10 cellular contexts compared by ENCODE assay signal in genomic region chr11:108160970-108161566, GRCh38. TPM values are rescaled to one million over a fixed set of nuclear protein-coding genes. Genes with fewer than 3 reads are reported as not detected.
DNase-seq lines count a peak whose midpoint lies in the region; ATAC-seq, FAIRE-seq and TF ChIP-seq lines count a peak whose summit lies in the region.
"Had no signal": no experiment of that assay in that cellular context is flagged by ENCODE, and none has a peak within 500 bp of the region (broad histone marks: within the 10 kb centered on the region; RNA-seq: fewer than 3 reads in every experiment).

No MANE protein-coding gene starts in this region.

- 90 to 93% methylated on average over 5 of the region's 5 CpGs for WGBS in GM23248 (ENCODE audit: low coverage in 1 of 2, low lambda C conversion rate in 2 of 2, missing lambda C conversion rate in 2 of 2), 2 experiments
- 87 to 96% (median 93%) methylated on average over 5 of the region's 5 CpGs for WGBS in small intestine, 3 donors

- H4K20me1 ChIP-seq in GM23248 (ENCODE audit: insufficient read depth): no peaks in the 10 kb centered on the region

- no peaks in the 10 kb centered on the region for H3K9me2 ChIP-seq in GM23248 (ENCODE audit: insufficient read depth)

- H3K4me1 ChIP-seq in colonic mucosa: no peaks in the 10 kb centered on the region
- no peaks in the 10 kb centered on the region for H3K4me1 ChIP-seq in GM23248 (ENCODE audit: insufficient read depth)
- no peaks in the 10 kb centered on the region for H3K4me1 ChIP-seq in small intestine (ENCODE audit: control insufficient read depth in 2 of 2, insufficient read depth in 1 of 2, low read depth in 1 of 2, low read length in 1 of 2)

- FAIRE-seq in small intestine (lab: Jason Lieb, UNC): no peak
- FAIRE-seq: colon had no signal

- H3F3A ChIP-seq in GM23248 (ENCODE audit: insufficient read depth): no peaks in the 10 kb centered on the region

- no peaks in the 10 kb centered on the region for H3K9me3 Mint-ChIP-seq in central memory CD8-positive, alpha-beta T cell

- H3K9ac ChIP-seq in colonic mucosa (ENCODE audit: low read depth in 2 of 2, low read length in 2 of 2) (no peak overlapping the region), GM23248 (no peak overlapping the region)

- no peaks in the 10 kb centered on the region for H3K4me1 Mint-ChIP-seq in central memory CD8-positive, alpha-beta T cell

- H3K36me3 Mint-ChIP-seq in central memory CD8-positive, alpha-beta T cell (ENCODE audit: insufficient read depth): peaks cover 24% of the 10 kb centered on the region

- H3K27me3 ChIP-seq in colonic mucosa (no peaks in the 10 kb centered on the region), GM23248 (replicated peaks; ENCODE audit: insufficient read depth) (no peaks in the 10 kb centered on the region), small intestine (ENCODE audit: control insufficient read depth in 2 of 2, insufficient read depth in 2 of 2, low read length in 2 of 2) (no peaks in the 10 kb centered on the region)

- intact Hi-C loops in colonic mucosa (cut with DNase I): no loop called here

- no peaks in the 10 kb centered on the region for H3K79me2 ChIP-seq in GM23248 (ENCODE audit: insufficient read depth)

- H3K27me3 Mint-ChIP-seq in central memory CD8-positive, alpha-beta T cell: no peaks in the 10 kb centered on the region

- no peak for TF ChIP-seq CTCF in colonic mucosa (IDR thresholded peaks at IDR 0.05)

- DNase-seq in central memory CD8-positive, alpha-beta T cell (ENCODE audit: low spot score in 2 of 2): no peak
- DNase-seq in colonic mucosa (no peak), GM23248 (no peak), small intestine (no peak), GF-D8 (lab: John Stamatoyannopoulos, UW) (no peak)
- DNase-seq: SHP77 treated with DMSO at 0.1 percent for 48 hours had no signal

- ATAC-seq in GM18520 (IDR thresholded peaks at IDR 0.05; ENCODE audit: unreplicated experiment) (peak; percentile 82), GM21619 (IDR thresholded peaks at IDR 0.05; ENCODE audit: unreplicated experiment) (peak; percentile 100), HG03521 (IDR thresholded peaks at IDR 0.05; ENCODE audit: unreplicated experiment) (peak; percentile 98)
- no peak for ATAC-seq in central memory CD8-positive, alpha-beta T cell (replicated peaks; ENCODE audit: extremely low read depth, poor library complexity, severe bottlenecking)

- in situ Hi-C loops in GM23248 (cut with MboI): no loop called here

- H3K4me2 ChIP-seq in GM23248 (ENCODE audit: unreplicated experiment): no peak overlapping the region

- peak overlapping the region; percentile 27 for H3K27ac Mint-ChIP-seq in central memory CD8-positive, alpha-beta T cell (ENCODE audit: low read depth)

- H3K27ac ChIP-seq in colonic mucosa (no peak overlapping the region), GM23248 (no peak overlapping the region), small intestine (ENCODE audit: low read depth in 1 of 2, low read length in 1 of 2) (no peak overlapping the region)

- H3K9me3 ChIP-seq in colonic mucosa (no peaks in the 10 kb centered on the region), GM23248 (ENCODE audit: low read depth) (no peaks in the 10 kb centered on the region), small intestine (ENCODE audit: control insufficient read depth, low read depth) (no peaks in the 10 kb centered on the region)

- no peak overlapping the region for H2AFZ ChIP-seq in GM23248

- H3K36me3 ChIP-seq in colonic mucosa (peaks cover 7% of the 10 kb centered on the region), GM23248 (ENCODE audit: low read depth) (peaks cover 40% of the 10 kb centered on the region), small intestine (ENCODE audit: control insufficient read depth in 2 of 2, insufficient read depth in 2 of 2, low read length in 2 of 2) (peaks cover 20 to 23% of the 10 kb centered on the region in 2 donors)

- H3K4me3 ChIP-seq in colonic mucosa (no peak overlapping the region), GM23248 (no peak overlapping the region), small intestine (ENCODE audit: low read depth in 1 of 2, low read length in 2 of 2) (no peak overlapping the region)

- no peak overlapping the region for H3K4me3 Mint-ChIP-seq in central memory CD8-positive, alpha-beta T cell

RNA-seq across cellular contexts. Expression of gene ACAT1, which starts 39.7 kb away (rescaled TPM):
- 100 to 1,000 TPM in 1 of 2 donors, 10 to 100 TPM in 1; 51.5 to 130 TPM for total RNA-seq in colonic mucosa
- 85.6 and 108 TPM in 2 replicates for total RNA-seq in GM23248 (2014; rRNA removed; shearing (Covaris generic))
- polyA plus RNA-seq in GM23248 (2016; fragmentation: Nextera tagmentation; extraction: Ambion mirVana): 53.0 and 56.5 TPM in 2 replicates
- polyA plus RNA-seq in small intestine: 100 to 1,000 TPM in 2 of 3 donors, 10 to 100 TPM in 1; 54.8 to 188 (median 159) TPM
